In genomic region chr6:63888416-63888815, GRCh38 we compare ENCODE assay signal across 35 cellular contexts.
"Had no signal": no experiment of that assay in that cellular context is flagged by ENCODE, and none has a peak within 500 bp of the region (broad histone marks: within the 10 kb centered on the region; RNA-seq: fewer than 3 reads in every experiment).

No MANE protein-coding gene starts in this region.

- DNase-seq: Karpas-422, Kasumi-1, MG63, MM.1S, MV-4-11, NCI-H1048, NCI-H1092, NCI-H1092 treated with DMSO at 0.1 percent for 48 hours, NCI-H1105, NCI-H1105 treated with DMSO at 0.1 percent for 48 hours, NCI-H1417, NCI-H1417 treated with DMSO at 0.1 percent for 48 hours, NCI-H1436, NCI-H1436 treated with DMSO at 0.1 percent for 48 hours, NCI-H146, NCI-H1694, NCI-H1694 treated with DMSO at 0.1 percent for 48 hours, NCI-H187, NCI-H187 treated with DMSO at 0.1 percent for 48 hours, NCI-H1930, NCI-H2029, NCI-H2029 treated with DMSO at 0.1 percent for 48 hours, NCI-H2081, NCI-H2081 treated with DMSO at 0.1 percent for 48 hours, NCI-H2107, NCI-H2171, NCI-H2171 treated with DMSO at 0.1 percent for 48 hours, NCI-H2227 treated with DMSO at 0.1 percent for 48 hours, NCI-H226, NCI-H345, NCI-H446, NCI-H446 treated with DMSO at 0.1 percent for 48 hours, NCI-H510A, NCI-H510A treated with DMSO at 0.1 percent for 48 hours, NCI-H524 had no signal

- H3K4me3 ChIP-seq: MG63 had no signal

- H3K9me3 ChIP-seq: MG63 had no signal

- H3K27me3 ChIP-seq: MG63 had no signal

- H3K36me3 ChIP-seq: MG63 had no signal
